Comparison of ENCODE assay signal across 14 cellular contexts in the genomic region with DNA sequence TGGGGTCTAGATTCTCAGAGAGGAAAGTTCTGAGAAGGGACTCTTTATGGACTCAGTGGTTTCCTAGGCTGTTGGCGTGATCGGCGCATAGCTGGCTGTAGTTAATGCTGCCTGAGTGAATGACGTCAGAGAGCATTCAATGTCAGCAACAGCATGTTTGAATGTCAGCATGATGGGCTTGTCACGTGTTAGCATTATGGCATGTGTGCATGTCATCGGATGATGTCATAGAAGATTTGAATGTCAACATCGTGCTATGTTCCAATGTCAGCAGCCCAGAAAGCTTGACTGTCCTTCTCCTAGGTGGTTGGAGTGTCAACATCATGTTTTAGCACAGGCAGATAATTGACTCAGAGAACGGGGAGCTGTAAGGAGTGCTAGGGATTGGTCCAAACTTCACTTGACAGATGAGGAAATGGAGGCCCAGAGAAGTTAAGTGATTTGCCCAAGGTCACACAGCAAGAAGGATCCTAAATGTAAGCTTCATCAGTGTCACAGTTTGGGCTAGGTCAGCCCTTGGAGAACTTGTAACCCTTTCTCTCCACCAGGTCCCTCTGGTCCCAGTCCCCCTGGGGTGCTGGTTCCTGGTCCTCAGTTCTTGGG. TPM values are rescaled to one million over a fixed set of nuclear protein-coding genes. Genes with fewer than 3 reads are reported as not detected.
A peak's percentile ranks its signal among the peaks of the same experiment; 100 is the strongest.
DNase-seq lines count a peak whose midpoint lies in the region; ATAC-seq and TF ChIP-seq lines count a peak whose summit lies in the region.
"Had no signal": no experiment of that assay in that cellular context is flagged by ENCODE, and none has a peak within 500 bp of the region (broad histone marks: within the 10 kb centered on the region; RNA-seq: fewer than 3 reads in every experiment).

No MANE protein-coding gene starts in this region.

- H3K79me1 ChIP-seq in neuronal stem cell (ENCODE audit: low read depth, low read length), result no peaks in the 10 kb centered on the region

- no peak overlapping the region for H3K4ac ChIP-seq in neuronal stem cell (ENCODE audit: low read length)

- H2BK12ac ChIP-seq in neuronal stem cell (ENCODE audit: low read length), result no peak overlapping the region

- CTCF ChIA-PET in HEK293 (lab: Yijun Ruan, JAX), result interaction anchor here (1.2 kb wide), 1 partner anchor 156 kb away, joined by 4 read pairs; no protein-coding TSS in a partner anchor

- H3K27me3 ChIP-seq in dorsolateral prefrontal cortex, result peaks cover 0 to 7% (median 0%) of the 10 kb centered on the region in 45 donors
- peaks cover 0 to 74% (median 0%) of the 10 kb centered on the region in 3 experiments for H3K27me3 ChIP-seq in neuronal stem cell (ENCODE audit: control insufficient read depth in 3 of 3, insufficient read depth in 3 of 3, low read depth in 1 of 3, low read length in 3 of 3)

- no peak overlapping the region for H3K18ac ChIP-seq in neuronal stem cell (ENCODE audit: low read length)

- H3K36me3 ChIP-seq in HEK293 (ENCODE audit: control insufficient read depth in 2 of 2, insufficient read depth in 1 of 2, low read length in 2 of 2) (no peaks in the 10 kb centered on the region), neuronal stem cell (replicated peaks in 1 of 2; ENCODE audit: control insufficient read depth in 2 of 2, insufficient read depth in 2 of 2, low read length in 2 of 2) (no peaks in the 10 kb centered on the region)
- H3K36me3 ChIP-seq: HAP-1 had no signal

- H3K14ac ChIP-seq in neuronal stem cell (ENCODE audit: low read length), result no peak overlapping the region

- H3K27ac ChIP-seq in HEK293 (ENCODE audit: extremely low read depth, low read depth, low read length) (no peak overlapping the region), angular gyrus (ENCODE audit: low read depth, low read length) (peak overlapping the region; percentile 97), dorsolateral prefrontal cortex (peak overlapping the region in 56 of 59 donors; percentile 22 to 99 (median 95)), neuronal stem cell (replicated peaks; ENCODE audit: low read length) (no peak overlapping the region)

- DNase-seq in dorsolateral prefrontal cortex (no peak), neuronal stem cell (ENCODE audit: low spot score) (no peak), nucleus accumbens (lab: John Stamatoyannopoulos, UW) (no peak), putamen (ENCODE audit: low spot score) (no peak)
- DNase-seq: CD8-positive, alpha-beta T cell; COR-L47; DMS153; GF-D8; GOT3; HFFc6 had no signal

- no peak overlapping the region for H3K4me2 ChIP-seq in neuronal stem cell (ENCODE audit: insufficient read depth, low read length, poor library complexity, severe bottlenecking)

- TF ChIP-seq CTCF in HEK293 (tag by site-specific recombination; IDR thresholded peaks at IDR 0.05) (no peak), dorsolateral prefrontal cortex (IDR thresholded peaks at IDR 0.05 in 54 of 56, conservative IDR thresholded peaks at IDR 0.05 in 2 of 56; ENCODE audit: low read depth in 1 of 56, partially characterized antibody in 56 of 56) (no peak)

- intact Hi-C loops in dorsolateral prefrontal cortex (cut with DNase I), result no loop called here

- no peak overlapping the region for H3K23ac ChIP-seq in neuronal stem cell (ENCODE audit: low read depth, low read length, poor library complexity)

- no peak overlapping the region for H2BK120ac ChIP-seq in neuronal stem cell (ENCODE audit: low read depth, low read length)

- H2AK5ac ChIP-seq in neuronal stem cell (ENCODE audit: low read depth, low read length), result no peak overlapping the region

- no peak overlapping the region for H3K9ac ChIP-seq in neuronal stem cell (ENCODE audit: low read depth, low read length, poor library complexity)

- POLR2A ChIA-PET in HEK293 (lab: Yijun Ruan, JAX), result no interaction called here

- peak overlapping the region; percentile 1 for H4K91ac ChIP-seq in neuronal stem cell (ENCODE audit: low read depth, low read length, poor library complexity)

- no peak overlapping the region for H4K8ac ChIP-seq in neuronal stem cell (ENCODE audit: low read depth, low read length)

- WGBS in neuronal stem cell (ENCODE audit: extremely low coverage in 2 of 2, insufficient read length in 2 of 2, insufficient replicate concordance in 1 of 2), 2 donors, result no CpG with 5 or more reads among the region's 8 CpGs

- H3K4me3 ChIP-seq in HEK293 (ENCODE audit: low read depth, low read length) (no peak overlapping the region), dorsolateral prefrontal cortex (no peak overlapping the region), neuronal stem cell (ENCODE audit: low read length in 2 of 2) (no peak overlapping the region)
- H3K4me3 ChIP-seq: HAP-1 had no signal

- H3K9me3 ChIP-seq in HEK293 (ENCODE audit: control insufficient read depth, insufficient read depth, low read depth, low read length), result no peaks in the 10 kb centered on the region
- H3K9me3 ChIP-seq in neuronal stem cell (replicated peaks in 1 of 2; ENCODE audit: control insufficient read depth in 2 of 2, insufficient read depth in 1 of 2, low read depth in 1 of 2, low read length in 2 of 2), result no peaks in the 10 kb centered on the region
- H3K9me3 ChIP-seq: HAP-1 had no signal

- no peak overlapping the region for H2AFZ ChIP-seq in neuronal stem cell (ENCODE audit: low read length)

- H2BK15ac ChIP-seq in neuronal stem cell (ENCODE audit: low read length), result no peak overlapping the region

- ATAC-seq in HG03378 (IDR thresholded peaks at IDR 0.05; ENCODE audit: unreplicated experiment), result no peak
- ATAC-seq: CD8-positive, alpha-beta T cell had no signal

- peak overlapping the region; percentile 17 for H2BK5ac ChIP-seq in neuronal stem cell (ENCODE audit: low read length)

- H3K4me1 ChIP-seq in HEK293 (ENCODE audit: control insufficient read depth, insufficient read depth, low read length) (no peaks in the 10 kb centered on the region), neuronal stem cell (ENCODE audit: control insufficient read depth in 2 of 2, insufficient read depth in 1 of 2, low read depth in 1 of 2, low read length in 2 of 2) (peaks cover 3 to 22% of the 10 kb centered on the region in 2 donors)
- H3K4me1 ChIP-seq: HAP-1 had no signal

TF ChIP-seq in HEK293, 187 proteins besides CTCF, POLR2A, EP300 and RAD21:
- no peak for TF ChIP-seq ZNF843 (tag by site-specific recombination; IDR thresholded peaks at IDR 0.05)
- TF ChIP-seq ZBTB21 (tag by site-specific recombination; IDR thresholded peaks at IDR 0.05), result peak; percentile 80
- peak; percentile 63; the same call in 1 of the 2 replicates for TF ChIP-seq ZNF629 (tag by site-specific recombination; IDR thresholded peaks at IDR 0.05)
- no peak for TF ChIP-seq ZSCAN16 (tag by site-specific recombination; IDR thresholded peaks at IDR 0.05)
- TF ChIP-seq, protein P1, sequence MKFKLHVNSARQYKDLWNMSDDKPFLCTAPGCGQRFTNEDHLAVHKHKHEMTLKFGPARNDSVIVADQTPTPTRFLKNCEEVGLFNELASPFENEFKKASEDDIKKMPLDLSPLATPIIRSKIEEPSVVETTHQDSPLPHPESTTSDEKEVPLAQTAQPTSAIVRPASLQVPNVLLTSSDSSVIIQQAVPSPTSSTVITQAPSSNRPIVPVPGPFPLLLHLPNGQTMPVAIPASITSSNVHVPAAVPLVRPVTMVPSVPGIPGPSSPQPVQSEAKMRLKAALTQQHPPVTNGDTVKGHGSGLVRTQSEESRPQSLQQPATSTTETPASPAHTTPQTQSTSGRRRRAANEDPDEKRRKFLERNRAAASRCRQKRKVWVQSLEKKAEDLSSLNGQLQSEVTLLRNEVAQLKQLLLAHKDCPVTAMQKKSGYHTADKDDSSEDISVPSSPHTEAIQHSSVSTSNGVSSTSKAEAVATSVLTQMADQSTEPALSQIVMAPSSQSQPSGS (tag by site-specific recombination; IDR thresholded peaks at IDR 0.05; ENCODE audit: low read depth), result peak; percentile 89
- TF ChIP-seq BCL11B (tag by site-specific recombination; IDR thresholded peaks at IDR 0.05; ENCODE audit: low read depth), result no peak
- peak; percentile 61; the same call in 1 of the 2 replicates for TF ChIP-seq ZNF768 (tag by site-specific recombination; IDR thresholded peaks at IDR 0.05)

RNA-seq across cellular contexts. Expression of a gene that starts 45.5 kb away (rescaled TPM):
- 10 to 100 TPM; 11.9 to 45.9 (median 24.6) TPM for total RNA-seq in dorsolateral prefrontal cortex
- 25.4 TPM for polyA plus RNA-seq in neuronal stem cell (2013, experiment 1 of 2)
- polyA plus RNA-seq in neuronal stem cell (2013, experiment 2 of 2), result 26.4 TPM

RNA-seq across cellular contexts. Expression of a gene that starts 45.8 kb away (rescaled TPM):
- 10 to 100 TPM; 17.6 to 53.8 (median 31.3) TPM for total RNA-seq in dorsolateral prefrontal cortex
- 27.4 TPM for polyA plus RNA-seq in neuronal stem cell (2013, experiment 1 of 2)
- 27.9 TPM for polyA plus RNA-seq in neuronal stem cell (2013, experiment 2 of 2)

Comparison
In these comparisons a context has a peak if more than half of its experiments do, and no peak if none do; other contexts are left out.
1. H3K27ac ChIP-seq: peak in angular gyrus (single experiment) and dorsolateral prefrontal cortex (56 of 59); none in HEK293 (single experiment) and neuronal stem cell (single experiment).